Comparison of ENCODE assay signal across 1 cellular context in genomic region chr16:69424053-69424934, GRCh38.
TF ChIP-seq lines count a peak whose summit lies in the region.

A gene with protein sequence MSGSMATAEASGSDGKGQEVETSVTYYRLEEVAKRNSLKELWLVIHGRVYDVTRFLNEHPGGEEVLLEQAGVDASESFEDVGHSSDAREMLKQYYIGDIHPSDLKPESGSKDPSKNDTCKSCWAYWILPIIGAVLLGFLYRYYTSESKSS (plus strand): TSS chr16:69424619. CDS start chr16:69424684, 65 bp downstream.

TF ChIP-seq in HepG2, 621 proteins besides CTCF, POLR2A, EP300 and RAD21 (continued from another document and continues in another):
- TF ChIP-seq, protein P1, sequence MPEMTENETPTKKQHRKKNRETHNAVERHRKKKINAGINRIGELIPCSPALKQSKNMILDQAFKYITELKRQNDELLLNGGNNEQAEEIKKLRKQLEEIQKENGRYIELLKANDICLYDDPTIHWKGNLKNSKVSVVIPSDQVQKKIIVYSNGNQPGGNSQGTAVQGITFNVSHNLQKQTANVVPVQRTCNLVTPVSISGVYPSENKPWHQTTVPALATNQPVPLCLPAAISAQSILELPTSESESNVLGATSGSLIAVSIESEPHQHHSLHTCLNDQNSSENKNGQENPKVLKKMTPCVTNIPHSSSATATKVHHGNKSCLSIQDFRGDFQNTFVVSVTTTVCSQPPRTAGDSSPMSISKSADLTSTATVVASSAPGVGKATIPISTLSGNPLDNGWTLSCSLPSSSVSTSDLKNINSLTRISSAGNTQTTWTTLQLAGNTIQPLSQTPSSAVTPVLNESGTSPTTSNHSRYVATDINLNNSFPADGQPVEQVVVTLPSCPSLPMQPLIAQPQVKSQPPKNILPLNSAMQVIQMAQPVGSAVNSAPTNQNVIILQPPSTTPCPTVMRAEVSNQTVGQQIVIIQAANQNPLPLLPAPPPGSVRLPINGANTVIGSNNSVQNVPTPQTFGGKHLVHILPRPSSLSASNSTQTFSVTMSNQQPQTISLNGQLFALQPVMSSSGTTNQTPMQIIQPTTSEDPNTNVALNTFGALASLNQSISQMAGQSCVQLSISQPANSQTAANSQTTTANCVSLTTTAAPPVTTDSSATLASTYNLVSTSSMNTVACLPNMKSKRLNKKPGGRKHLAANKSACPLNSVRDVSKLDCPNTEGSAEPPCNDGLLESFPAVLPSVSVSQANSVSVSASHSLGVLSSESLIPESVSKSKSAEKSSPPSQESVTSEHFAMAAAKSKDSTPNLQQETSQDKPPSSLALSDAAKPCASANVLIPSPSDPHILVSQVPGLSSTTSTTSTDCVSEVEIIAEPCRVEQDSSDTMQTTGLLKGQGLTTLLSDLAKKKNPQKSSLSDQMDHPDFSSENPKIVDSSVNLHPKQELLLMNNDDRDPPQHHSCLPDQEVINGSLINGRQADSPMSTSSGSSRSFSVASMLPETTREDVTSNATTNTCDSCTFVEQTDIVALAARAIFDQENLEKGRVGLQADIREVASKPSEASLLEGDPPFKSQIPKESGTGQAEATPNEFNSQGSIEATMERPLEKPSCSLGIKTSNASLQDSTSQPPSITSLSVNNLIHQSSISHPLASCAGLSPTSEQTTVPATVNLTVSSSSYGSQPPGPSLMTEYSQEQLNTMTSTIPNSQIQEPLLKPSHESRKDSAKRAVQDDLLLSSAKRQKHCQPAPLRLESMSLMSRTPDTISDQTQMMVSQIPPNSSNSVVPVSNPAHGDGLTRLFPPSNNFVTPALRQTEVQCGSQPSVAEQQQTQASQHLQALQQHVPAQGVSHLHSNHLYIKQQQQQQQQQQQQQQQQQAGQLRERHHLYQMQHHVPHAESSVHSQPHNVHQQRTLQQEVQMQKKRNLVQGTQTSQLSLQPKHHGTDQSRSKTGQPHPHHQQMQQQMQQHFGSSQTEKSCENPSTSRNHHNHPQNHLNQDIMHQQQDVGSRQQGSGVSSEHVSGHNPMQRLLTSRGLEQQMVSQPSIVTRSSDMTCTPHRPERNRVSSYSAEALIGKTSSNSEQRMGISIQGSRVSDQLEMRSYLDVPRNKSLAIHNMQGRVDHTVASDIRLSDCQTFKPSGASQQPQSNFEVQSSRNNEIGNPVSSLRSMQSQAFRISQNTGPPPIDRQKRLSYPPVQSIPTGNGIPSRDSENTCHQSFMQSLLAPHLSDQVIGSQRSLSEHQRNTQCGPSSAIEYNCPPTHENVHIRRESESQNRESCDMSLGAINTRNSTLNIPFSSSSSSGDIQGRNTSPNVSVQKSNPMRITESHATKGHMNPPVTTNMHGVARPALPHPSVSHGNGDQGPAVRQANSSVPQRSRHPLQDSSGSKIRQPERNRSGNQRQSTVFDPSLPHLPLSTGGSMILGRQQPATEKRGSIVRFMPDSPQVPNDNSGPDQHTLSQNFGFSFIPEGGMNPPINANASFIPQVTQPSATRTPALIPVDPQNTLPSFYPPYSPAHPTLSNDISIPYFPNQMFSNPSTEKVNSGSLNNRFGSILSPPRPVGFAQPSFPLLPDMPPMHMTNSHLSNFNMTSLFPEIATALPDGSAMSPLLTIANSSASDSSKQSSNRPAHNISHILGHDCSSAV (CRISPR knock-in tag; IDR thresholded peaks at IDR 0.05; ENCODE audit: borderline replicate concordance), result no peak
- no peak for TF ChIP-seq PHF5A (CRISPR knock-in tag; IDR thresholded peaks at IDR 0.05; ENCODE audit: low read depth, unreplicated experiment)
- TF ChIP-seq TARDBP (CRISPR knock-in tag; IDR thresholded peaks at IDR 0.05), result peak; percentile 87
- TF ChIP-seq ZSCAN25 (CRISPR knock-in tag; IDR thresholded peaks at IDR 0.05), result peak; percentile 75
- TF ChIP-seq, protein P2, sequence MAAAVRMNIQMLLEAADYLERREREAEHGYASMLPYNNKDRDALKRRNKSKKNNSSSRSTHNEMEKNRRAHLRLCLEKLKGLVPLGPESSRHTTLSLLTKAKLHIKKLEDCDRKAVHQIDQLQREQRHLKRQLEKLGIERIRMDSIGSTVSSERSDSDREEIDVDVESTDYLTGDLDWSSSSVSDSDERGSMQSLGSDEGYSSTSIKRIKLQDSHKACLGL (CRISPR knock-in tag; IDR thresholded peaks at IDR 0.05), result 0 out of 2 replicates have a peak, but pooled peaks have one; percentile 35
- no peak for TF ChIP-seq U2AF2 (IDR thresholded peaks at IDR 0.05; ENCODE audit: low read depth, low read length)
- TF ChIP-seq KAT8 (CRISPR knock-in tag; IDR thresholded peaks at IDR 0.05), result peak; percentile 93
- TF ChIP-seq HNF1A (IDR thresholded peaks at IDR 0.05; ENCODE audit: low read depth), result no peak
- TF ChIP-seq HNF1A (CRISPR knock-in tag; IDR thresholded peaks at IDR 0.05; ENCODE audit: borderline replicate concordance), result peak; percentile 79
- TF ChIP-seq ZBTB42 (CRISPR knock-in tag; IDR thresholded peaks at IDR 0.05), result no peak
- TF ChIP-seq THYN1 (CRISPR knock-in tag; IDR thresholded peaks at IDR 0.05; ENCODE audit: borderline replicate concordance, low read depth), result no peak
- 0 out of 2 replicates have a peak, but pooled peaks have one; percentile 30 for TF ChIP-seq NAIF1 (CRISPR knock-in tag; IDR thresholded peaks at IDR 0.05; ENCODE audit: borderline replicate concordance)
- 0 out of 2 replicates have a peak, but pooled peaks have one; percentile 36 for TF ChIP-seq SIX4 (CRISPR knock-in tag; IDR thresholded peaks at IDR 0.05)
- TF ChIP-seq ZBTB4 (CRISPR knock-in tag; IDR thresholded peaks at IDR 0.05; ENCODE audit: borderline replicate concordance), result peak; percentile 91; the same call in 1 of the 2 replicates
- TF ChIP-seq HNRNPLL (IDR thresholded peaks at IDR 0.05; ENCODE audit: low read depth, low read length, poor library complexity, severe bottlenecking), result peak; percentile 47
- TF ChIP-seq SOX13 (IDR thresholded peaks at IDR 0.05), result no peak; the same call in 1 of the 2 replicates
- TF ChIP-seq SOX13 (CRISPR knock-in tag; conservative IDR thresholded peaks at IDR 0.05 in 1 of 2, IDR thresholded peaks at IDR 0.05 in 1 of 2), result no peak
- 0 out of 2 replicates have a peak, but pooled peaks have one; percentile 86 for TF ChIP-seq ZNF138 (CRISPR knock-in tag; IDR thresholded peaks at IDR 0.05; ENCODE audit: low read depth)
- no peak for TF ChIP-seq DDIT3 (CRISPR knock-in tag; IDR thresholded peaks at IDR 0.05)
- no peak for TF ChIP-seq MZF1 (CRISPR knock-in tag; IDR thresholded peaks at IDR 0.05; ENCODE audit: borderline replicate concordance)
- no peak for TF ChIP-seq ATF7 (IDR thresholded peaks at IDR 0.05)
- 0 out of 2 replicates have a peak, but pooled peaks have one; percentile 58 for TF ChIP-seq ATF7 (CRISPR knock-in tag; IDR thresholded peaks at IDR 0.05)
- 0 out of 2 replicates have a peak, but pooled peaks have one; percentile 22 for TF ChIP-seq CHCHD3 (CRISPR knock-in tag; IDR thresholded peaks at IDR 0.05)
- peak; percentile 78; the same call in 1 of the 2 replicates for TF ChIP-seq REPIN1 (CRISPR knock-in tag; IDR thresholded peaks at IDR 0.05; ENCODE audit: borderline replicate concordance, low read depth)
- no peak for TF ChIP-seq GPBP1L1 (CRISPR knock-in tag; IDR thresholded peaks at IDR 0.05)
- TF ChIP-seq STAG1 (CRISPR knock-in tag; IDR thresholded peaks at IDR 0.05), result peak; percentile 18; the same call in 1 of the 2 replicates
- TF ChIP-seq ZNF703 (CRISPR knock-in tag; IDR thresholded peaks at IDR 0.05; ENCODE audit: borderline replicate concordance), result peak; percentile 52; the same call in 1 of the 2 replicates
- peak; percentile 70 for TF ChIP-seq NR2C2 (CRISPR knock-in tag; IDR thresholded peaks at IDR 0.05; ENCODE audit: borderline replicate concordance)
- TF ChIP-seq MBD4 (IDR thresholded peaks at IDR 0.05; ENCODE audit: borderline replicate concordance, low read length), result no peak
- TF ChIP-seq U2AF1 (optimal IDR thresholded peaks at IDR 0.05; ENCODE audit: low read depth, low read length), result peak; percentile 84
- TF ChIP-seq NFE2L2 (IDR thresholded peaks at IDR 0.05; ENCODE audit: low read length), result no peak
- TF ChIP-seq BCL3 (CRISPR knock-in tag; IDR thresholded peaks at IDR 0.05), result peak; percentile 50
